ENCODE assay signal across 29 cellular contexts in the genomic region with DNA sequence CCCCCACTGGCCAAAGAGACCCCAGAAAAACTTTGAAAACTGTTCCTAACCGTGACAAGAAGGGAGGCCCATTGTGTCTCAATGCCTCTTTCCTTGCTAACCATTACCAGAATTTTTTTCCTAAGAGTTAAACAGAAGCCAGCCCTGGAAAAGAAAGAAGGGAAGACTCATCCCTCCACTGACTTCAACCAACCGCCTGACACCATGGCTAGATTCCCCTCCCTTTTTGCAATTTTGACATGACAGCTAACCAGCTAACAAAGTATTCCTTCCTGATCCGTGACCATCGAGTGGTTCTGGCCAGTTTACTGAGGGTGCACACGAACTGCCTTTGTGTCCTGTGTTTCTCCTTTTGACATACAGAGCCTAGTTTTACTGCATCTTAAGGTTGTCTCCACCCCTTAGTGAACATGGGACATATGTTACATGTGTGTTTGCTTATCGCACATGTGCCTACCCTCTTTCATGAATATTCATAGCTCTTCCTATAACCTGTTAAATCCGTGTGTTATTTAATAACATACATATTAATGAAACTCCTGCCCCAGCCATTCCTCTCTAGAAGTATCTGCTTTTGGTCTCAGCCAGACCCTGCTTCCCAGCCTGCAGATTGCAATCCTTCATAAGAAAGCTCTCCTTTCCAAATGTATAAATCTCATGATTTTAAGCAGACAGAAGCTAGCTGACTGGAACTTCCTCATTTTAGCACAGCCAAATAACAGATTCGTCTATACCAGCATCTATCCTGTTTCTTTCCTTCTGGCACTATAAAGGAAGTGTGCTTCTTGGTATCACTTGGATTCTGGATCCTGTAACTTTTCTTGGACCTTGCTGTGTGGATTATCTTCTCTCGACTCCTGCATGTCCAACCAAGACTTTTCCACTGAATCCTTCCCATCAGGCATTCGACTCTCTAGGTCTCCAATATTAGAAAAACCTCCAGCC. TPM values are rescaled to one million over a fixed set of nuclear protein-coding genes. Genes with fewer than 3 reads are reported as not detected.
"Had no signal": no experiment of that assay in that cellular context is flagged by ENCODE, and none has a peak within 500 bp of the region (broad histone marks: within the 10 kb centered on the region; RNA-seq: fewer than 3 reads in every experiment).

No MANE protein-coding gene starts in this region.

- H3K4me3 Mint-ChIP-seq: activated CD4-positive, alpha-beta T cell treated with anti-CD3 and anti-CD28 coated beads for 36 hours; activated naive CD8-positive, alpha-beta T cell; naive thymus-derived CD8-positive, alpha-beta T cell; neural crest cell; stimulated activated naive B cell treated with anti-CD40 and anti-IgM and Interleukin-4, amounts not matched to agents 10 μg/mL and 1 μg/mL and 100 μg/mL, for 72 hours; T-helper 17 cell had no signal

- H3K36me3 Mint-ChIP-seq: activated naive CD8-positive, alpha-beta T cell; naive thymus-derived CD8-positive, alpha-beta T cell; stimulated activated naive B cell treated with anti-CD40 and anti-IgM and Interleukin-4, amounts not matched to agents 10 μg/mL and 1 μg/mL and 100 μg/mL, for 72 hours had no signal

- H3K4me3 ChIP-seq: body of pancreas, colonic mucosa, lower lobe of right lung, pancreas, prostate gland, smooth muscle cell, suprapubic skin, tibial artery, upper lobe of right lung had no signal

- H3K9me3 ChIP-seq: body of pancreas, colonic mucosa, lower lobe of right lung, pancreas, prostate gland, suprapubic skin, tibial artery, upper lobe of right lung had no signal

- H3K36me3 ChIP-seq: colonic mucosa, lower lobe of right lung, pancreas, prostate gland, suprapubic skin, tibial artery, upper lobe of right lung had no signal

- ATAC-seq: activated CD4-positive, alpha-beta T cell treated with anti-CD3 and anti-CD28 coated beads for 36 hours; body of pancreas; left lobe of liver; lower lobe of right lung; naive thymus-derived CD8-positive, alpha-beta T cell; pancreas; stimulated activated naive B cell treated with anti-CD40 and anti-IgM and Interleukin-4, amounts not matched to agents 10 μg/mL and 1 μg/mL and 100 μg/mL, for 72 hours; T-helper 17 cell; upper lobe of right lung had no signal

- H3K27ac Mint-ChIP-seq: activated CD4-positive, alpha-beta T cell treated with anti-CD3 and anti-CD28 coated beads for 36 hours; activated naive CD8-positive, alpha-beta T cell; naive thymus-derived CD8-positive, alpha-beta T cell; stimulated activated naive B cell treated with anti-CD40 and anti-IgM and Interleukin-4, amounts not matched to agents 10 μg/mL and 1 μg/mL and 100 μg/mL, for 72 hours; T-helper 17 cell had no signal

- DNase-seq: activated CD4-positive, alpha-beta T cell treated with anti-CD3 and anti-CD28 coated beads for 36 hours; activated CD4-positive, CD25-positive, alpha-beta regulatory T cell; activated effector memory CD4-positive, alpha-beta T cell treated with Interleukin-2 at 50 U/mL for 16 hours; activated naive CD4-positive, alpha-beta T cell treated with Interleukin-2 at 50 U/mL for 16 hours; activated T-cell treated with anti-CD3 and anti-CD28 coated beads for 4 hours; aorta; body of pancreas; cerebellar nuclear complex; colonic mucosa; effector CD8-positive, alpha-beta T cell; foreskin fibroblast; head of caudate nucleus; hippocampal formation; lower lobe of right lung; mesenchymal stem cell; naive thymus-derived CD8-positive, alpha-beta T cell; nucleus accumbens; pancreas; stimulated activated CD4-positive, alpha-beta T cell treated with anti-CD3 and anti-CD28 coated beads, Interleukin-2, amount 100 ng/mL, for 24 hours; stimulated activated naive B cell treated with anti-CD40 and anti-IgM and Interleukin-4, amounts not matched to agents 10 μg/mL and 1 μg/mL and 100 μg/mL, for 72 hours; T-helper 17 cell; tibial artery; upper lobe of right lung had no signal

- H3K4me1 Mint-ChIP-seq: activated CD4-positive, alpha-beta T cell treated with anti-CD3 and anti-CD28 coated beads for 36 hours; naive thymus-derived CD8-positive, alpha-beta T cell; stimulated activated naive B cell treated with anti-CD40 and anti-IgM and Interleukin-4, amounts not matched to agents 10 μg/mL and 1 μg/mL and 100 μg/mL, for 72 hours had no signal

- H3K9me3 Mint-ChIP-seq: naive thymus-derived CD8-positive, alpha-beta T cell had no signal

- H3K27ac ChIP-seq: body of pancreas, colonic mucosa, lower lobe of right lung, pancreas, prostate gland, suprapubic skin, tibial artery, upper lobe of right lung had no signal

- H3K4me1 ChIP-seq: colonic mucosa, lower lobe of right lung, prostate gland, tibial artery had no signal

- H3K27me3 ChIP-seq: body of pancreas, colonic mucosa, pancreas, suprapubic skin, upper lobe of right lung had no signal

RNA-seq across cellular contexts. Expression of gene RASSF10, which starts 37.8 kb away (rescaled TPM):
- total RNA-seq: activated CD4-positive, alpha-beta T cell treated with anti-CD3 and anti-CD28 coated beads for 36 hours; body of pancreas; left lobe of liver; naive thymus-derived CD8-positive, alpha-beta T cell; T-helper 17 cell had no signal
- polyA plus RNA-seq: aorta; naive thymus-derived CD8-positive, alpha-beta T cell; smooth muscle cell had no signal
